22 cellular contexts compared by ENCODE assay signal in genomic region chr10:70847666-70848360, GRCh38. TPM values are rescaled to one million over a fixed set of nuclear protein-coding genes. Genes with fewer than 3 reads are reported as not detected.
DNase-seq lines count a peak whose midpoint lies in the region; ATAC-seq and TF ChIP-seq lines count a peak whose summit lies in the region.
"Had no signal": no experiment of that assay in that cellular context is flagged by ENCODE, and none has a peak within 500 bp of the region (broad histone marks: within the 10 kb centered on the region; RNA-seq: fewer than 3 reads in every experiment).

No MANE protein-coding gene starts in this region.

- H3F3A ChIP-seq in GM23338 (replicated peaks; ENCODE audit: low read depth): no peaks in the 10 kb centered on the region

- H3K4me3 ChIP-seq in GM23338: no peak overlapping the region
- H3K4me3 ChIP-seq in vagina: no peak overlapping the region
- H3K4me3 ChIP-seq: A549, coronary artery, lower lobe of right lung had no signal

- no peaks in the 10 kb centered on the region for H3K27me3 Mint-ChIP-seq in activated CD8-positive, alpha-beta T cell treated with anti-CD3 and anti-CD28 coated beads for 36 hours
- no peaks in the 10 kb centered on the region for H3K27me3 Mint-ChIP-seq in activated CD8-positive, alpha-beta T cell treated with anti-CD3 and anti-CD28 coated beads, Interleukin-2, amount 10 ng/mL, durations not matched to agents 7 days and 5 days (ENCODE audit: low read depth)
- H3K27me3 Mint-ChIP-seq in GM23338 (ENCODE audit: insufficient read depth, low read depth, poor library complexity): peaks cover 1% of the 10 kb centered on the region
- H3K27me3 Mint-ChIP-seq in brain: no peaks in the 10 kb centered on the region
- H3K27me3 Mint-ChIP-seq in osteocyte (ENCODE audit: unreplicated experiment): no peaks in the 10 kb centered on the region

- DNase-seq in activated CD8-positive, alpha-beta T cell treated with anti-CD3 and anti-CD28 coated beads for 36 hours: no peak
- DNase-seq in activated CD8-positive, alpha-beta T cell treated with anti-CD3 and anti-CD28 coated beads, Interleukin-2, amount 10 ng/mL, durations not matched to agents 7 days and 5 days: no peak
- no peak for DNase-seq in GM23338 (ENCODE audit: low spot score)
- no peak for DNase-seq in osteocyte (ENCODE audit: extremely low spot score, unreplicated experiment)
- DNase-seq in stimulated activated CD4-positive, alpha-beta T cell treated with anti-CD3 and anti-CD28 coated beads, Interleukin-1b, Interleukin-23, amount 100 ng/mL, for 48 hours: no peak
- no peak for DNase-seq in vagina (ENCODE audit: extremely low spot score in 2 of 2)
- DNase-seq: activated CD8-positive, alpha-beta memory T cell treated with anti-CD3 and anti-CD28 coated beads for 24 hours; C1 segment of cervical spinal cord; HCEC 1CT; lower lobe of right lung; MM.1S; NCI-H1436 treated with DMSO at 0.1 percent for 48 hours; NCI-H2171 treated with DMSO at 0.1 percent for 48 hours; SIG-M5; T-helper 2 cell; WERI-Rb-1 had no signal

- H2AFZ ChIP-seq in GM23338: no peak overlapping the region
- H2AFZ ChIP-seq: parathyroid adenoma had no signal

- H3K27me3 ChIP-seq in GM23338 (ENCODE audit: insufficient read depth): no peaks in the 10 kb centered on the region
- no peaks in the 10 kb centered on the region for H3K27me3 ChIP-seq in vagina

- H3K27ac ChIP-seq in GM23338 (ENCODE audit: low read depth) (no peak overlapping the region), vagina (no peak overlapping the region)
- H3K27ac ChIP-seq: A549, coronary artery, HL-60, lower lobe of right lung, parathyroid adenoma, WERI-Rb-1 had no signal

- peak overlapping the region; percentile 86 for H3K27ac Mint-ChIP-seq in activated CD8-positive, alpha-beta T cell treated with anti-CD3 and anti-CD28 coated beads for 36 hours
- H3K27ac Mint-ChIP-seq in activated CD8-positive, alpha-beta T cell treated with anti-CD3 and anti-CD28 coated beads, Interleukin-2, amount 10 ng/mL, durations not matched to agents 7 days and 5 days: no peak overlapping the region
- peak overlapping the region; percentile 80 for H3K27ac Mint-ChIP-seq in GM23338
- H3K27ac Mint-ChIP-seq in brain: peak overlapping the region in 4 of 5 experiments; percentile 32 to 95 (median 89)
- peak overlapping the region; percentile 23 for H3K27ac Mint-ChIP-seq in osteocyte (ENCODE audit: unreplicated experiment)

- no peaks in the 10 kb centered on the region for H3K9me2 ChIP-seq in GM23338 (ENCODE audit: insufficient read depth)

- peaks cover 31% of the 10 kb centered on the region for H3K36me3 Mint-ChIP-seq in activated CD8-positive, alpha-beta T cell treated with anti-CD3 and anti-CD28 coated beads for 36 hours (ENCODE audit: low read depth)
- peaks cover 7% of the 10 kb centered on the region for H3K36me3 Mint-ChIP-seq in activated CD8-positive, alpha-beta T cell treated with anti-CD3 and anti-CD28 coated beads, Interleukin-2, amount 10 ng/mL, durations not matched to agents 7 days and 5 days (ENCODE audit: low read depth)
- H3K36me3 Mint-ChIP-seq in GM23338 (ENCODE audit: low read depth): peaks cover 36% of the 10 kb centered on the region
- peaks cover 80% of the 10 kb centered on the region for H3K36me3 Mint-ChIP-seq in brain
- H3K36me3 Mint-ChIP-seq in osteocyte (ENCODE audit: unreplicated experiment): peaks cover 51% of the 10 kb centered on the region

- H3K4me3 Mint-ChIP-seq in activated CD8-positive, alpha-beta T cell treated with anti-CD3 and anti-CD28 coated beads for 36 hours: peak overlapping the region; percentile 14
- no peak overlapping the region for H3K4me3 Mint-ChIP-seq in activated CD8-positive, alpha-beta T cell treated with anti-CD3 and anti-CD28 coated beads, Interleukin-2, amount 10 ng/mL, durations not matched to agents 7 days and 5 days
- H3K4me3 Mint-ChIP-seq in GM23338 (no peak overlapping the region), brain (peak overlapping the region in 2 of 5 experiments; percentile 35 to 38), osteocyte (ENCODE audit: unreplicated experiment) (no peak overlapping the region)

- no peak for TF ChIP-seq POLR2A in vagina (IDR thresholded peaks at IDR 0.05)

- no peak for TF ChIP-seq CTCF in activated CD8-positive, alpha-beta T cell treated with anti-CD3 and anti-CD28 coated beads for 36 hours (IDR thresholded peaks at IDR 0.05)
- TF ChIP-seq CTCF in GM23338 (conservative IDR thresholded peaks at IDR 0.05; ENCODE audit: low read depth in 2 of 2) (no peak), brain (conservative IDR thresholded peaks at IDR 0.05) (no peak), osteocyte (IDR thresholded peaks at IDR 0.05) (no peak), vagina (IDR thresholded peaks at IDR 0.05) (no peak)

- intact Hi-C loops in activated CD8-positive, alpha-beta T cell treated with anti-CD3 and anti-CD28 coated beads for 36 hours (cut with micrococcal nuclease): no loop called here
- intact Hi-C loops in vagina (cut with DNase I): no loop called here

- H4K20me1 ChIP-seq in GM23338 (replicated peaks; ENCODE audit: insufficient read depth): no peaks in the 10 kb centered on the region

- peaks cover 14% of the 10 kb centered on the region for H3K79me2 ChIP-seq in GM23338 (replicated peaks; ENCODE audit: insufficient read depth)

- no peaks in the 10 kb centered on the region for H3K9me3 ChIP-seq in vagina
- H3K9me3 ChIP-seq: A549, lower lobe of right lung had no signal

- no peak overlapping the region for H3K4me2 ChIP-seq in GM23338
- H3K4me2 ChIP-seq: A549 had no signal

- no peaks in the 10 kb centered on the region for H3K9me3 Mint-ChIP-seq in activated CD8-positive, alpha-beta T cell treated with anti-CD3 and anti-CD28 coated beads for 36 hours
- no peaks in the 10 kb centered on the region for H3K9me3 Mint-ChIP-seq in activated CD8-positive, alpha-beta T cell treated with anti-CD3 and anti-CD28 coated beads, Interleukin-2, amount 10 ng/mL, durations not matched to agents 7 days and 5 days (ENCODE audit: insufficient read depth)
- H3K9me3 Mint-ChIP-seq in GM23338 (no peaks in the 10 kb centered on the region; the same call in 2 of the 3 replicates), brain (no peaks in the 10 kb centered on the region), osteocyte (ENCODE audit: unreplicated experiment) (no peaks in the 10 kb centered on the region)

- H3K36me3 ChIP-seq in GM23338 (ENCODE audit: insufficient read depth): no peaks in the 10 kb centered on the region
- H3K36me3 ChIP-seq in vagina: peaks cover 0 to 22% of the 10 kb centered on the region in 2 donors

- peak; percentile 89 for ATAC-seq in activated CD8-positive, alpha-beta T cell treated with anti-CD3 and anti-CD28 coated beads for 36 hours
- ATAC-seq in activated CD8-positive, alpha-beta T cell treated with anti-CD3 and anti-CD28 coated beads, Interleukin-2, amount 10 ng/mL, durations not matched to agents 7 days and 5 days: no peak
- ATAC-seq in GM23338 (no peak), HG03196 (IDR thresholded peaks at IDR 0.05; ENCODE audit: unreplicated experiment) (no peak)
- ATAC-seq: A549, lower lobe of right lung had no signal

- H3K4me1 Mint-ChIP-seq in activated CD8-positive, alpha-beta T cell treated with anti-CD3 and anti-CD28 coated beads for 36 hours (ENCODE audit: low read depth): peaks cover 26% of the 10 kb centered on the region
- H3K4me1 Mint-ChIP-seq in activated CD8-positive, alpha-beta T cell treated with anti-CD3 and anti-CD28 coated beads, Interleukin-2, amount 10 ng/mL, durations not matched to agents 7 days and 5 days (ENCODE audit: low read depth): peaks cover 5% of the 10 kb centered on the region
- H3K4me1 Mint-ChIP-seq in GM23338 (no peaks in the 10 kb centered on the region), brain (peaks cover 37% of the 10 kb centered on the region), osteocyte (ENCODE audit: unreplicated experiment) (peaks cover 19% of the 10 kb centered on the region)

- POLR2A ChIA-PET in activated CD8-positive, alpha-beta T cell treated with anti-CD3 and anti-CD28 coated beads for 36 hours (lab: Charles Lee): no interaction called here
- POLR2A ChIA-PET in activated CD8-positive, alpha-beta T cell treated with anti-CD3 and anti-CD28 coated beads, Interleukin-2, amount 10 ng/mL, durations not matched to agents 7 days and 5 days (lab: Charles Lee): no interaction called here

- CTCF ChIA-PET in activated CD8-positive, alpha-beta T cell treated with anti-CD3 and anti-CD28 coated beads for 36 hours (lab: Charles Lee): no interaction called here
- CTCF ChIA-PET in activated CD8-positive, alpha-beta T cell treated with anti-CD3 and anti-CD28 coated beads, Interleukin-2, amount 10 ng/mL, durations not matched to agents 7 days and 5 days (lab: Charles Lee): no interaction called here

- no peaks in the 10 kb centered on the region for H3K4me1 ChIP-seq in GM23338 (ENCODE audit: insufficient read depth)
- H3K4me1 ChIP-seq in vagina: peaks cover 7% of the 10 kb centered on the region

TF ChIP-seq in GM23338, 12 proteins besides CTCF, POLR2A, EP300 and RAD21:
- no peak for TF ChIP-seq JUNB (IDR thresholded peaks at IDR 0.05; ENCODE audit: unreplicated experiment)
- no peak for TF ChIP-seq NANOG (IDR thresholded peaks at IDR 0.05; ENCODE audit: borderline replicate concordance)
- TF ChIP-seq POLR2AphosphoS5 (IDR thresholded peaks at IDR 0.05; ENCODE audit: low read depth): no peak
- no peak for TF ChIP-seq CREB1 (CRISPR knock-in tag; IDR thresholded peaks at IDR 0.05; ENCODE audit: low read depth)
- TF ChIP-seq EZH2 (IDR thresholded peaks at IDR 0.05; ENCODE audit: low read depth, unreplicated experiment): no peak
- no peak for TF ChIP-seq STAT1 (IDR thresholded peaks at IDR 0.05; ENCODE audit: unreplicated experiment)
- TF ChIP-seq ZNF331 (CRISPR knock-in tag; IDR thresholded peaks at IDR 0.05; ENCODE audit: low read depth): no peak

RNA-seq across cellular contexts. Expression of gene SGPL1, which starts 32.1 kb away (rescaled TPM):
- 10 to 100 TPM; 13.7 to 16.6 TPM for total RNA-seq in activated CD8-positive, alpha-beta T cell treated with anti-CD3 and anti-CD28 coated beads for 36 hours
- total RNA-seq in activated CD8-positive, alpha-beta T cell treated with anti-CD3 and anti-CD28 coated beads, Interleukin-2, amount 10 ng/mL, durations not matched to agents 7 days and 5 days: 10 to 100 TPM; 22.2 to 28.0 TPM
- total RNA-seq in GM23338 (2014; rRNA removed; shearing (Covaris generic)): 42.7 and 43.5 TPM in 2 replicates
- polyA plus RNA-seq in GM23338 (2016; fragmentation: Nextera tagmentation; extraction: Ambion mirVana) (10.6 and 12.0 TPM in 2 replicates), brain (ENCODE audit: insufficient read depth, low read depth, low replicate concordance) (61.3 TPM)
- total RNA-seq in osteocyte (58.1 and 60.3 TPM in 2 replicates), vagina (33.1 TPM)

RNA-seq across cellular contexts. Expression of gene PCBD1, which starts 40.6 kb away (rescaled TPM):
- total RNA-seq in activated CD8-positive, alpha-beta T cell treated with anti-CD3 and anti-CD28 coated beads for 36 hours: 10 to 100 TPM; 40.0 to 41.5 TPM
- total RNA-seq in activated CD8-positive, alpha-beta T cell treated with anti-CD3 and anti-CD28 coated beads, Interleukin-2, amount 10 ng/mL, durations not matched to agents 7 days and 5 days: 10 to 100 TPM; 28.6 to 31.7 TPM
- 33.3 and 46.0 TPM in 2 replicates for total RNA-seq in GM23338 (2014; rRNA removed; shearing (Covaris generic))
- polyA plus RNA-seq in GM23338 (2016; fragmentation: Nextera tagmentation; extraction: Ambion mirVana): 77.4 and 78.5 TPM in 2 replicates
- 94.6 TPM for polyA plus RNA-seq in brain (ENCODE audit: insufficient read depth, low read depth, low replicate concordance)
- total RNA-seq in osteocyte: 36.6 and 40.9 TPM in 2 replicates
- total RNA-seq in vagina: 36.8 TPM
